ENCODE assay signal across 11 cellular contexts in the genomic region with DNA sequence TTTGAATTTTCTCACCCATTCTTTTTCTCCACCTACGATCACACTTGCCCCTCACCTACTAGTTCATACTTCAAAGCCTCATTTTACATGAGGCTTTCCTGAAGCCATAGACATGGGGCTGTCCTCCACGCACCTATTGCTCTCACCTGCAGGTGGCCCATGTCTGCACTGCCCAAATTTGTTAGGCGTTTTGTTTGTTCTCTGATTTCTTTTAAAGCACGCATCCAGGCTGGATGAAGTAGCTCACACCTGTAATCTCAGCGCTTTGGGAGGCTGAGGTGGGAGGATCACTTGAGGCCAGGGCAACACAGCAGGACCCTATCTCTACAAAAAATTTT.
A peak's percentile ranks its signal among the peaks of the same experiment; 100 is the strongest.
DNase-seq lines count a peak whose midpoint lies in the region; ATAC-seq, FAIRE-seq and TF ChIP-seq lines count a peak whose summit lies in the region.
"Had no signal": no experiment of that assay in that cellular context is flagged by ENCODE, and none has a peak within 500 bp of the region (broad histone marks: within the 10 kb centered on the region; RNA-seq: fewer than 3 reads in every experiment).

No MANE protein-coding gene starts in this region.

- dilution Hi-C loops in keratinocyte (cut with MboI; ENCODE audit: extremely low pct_ligation_motif_present, low sequenced_read_pairs), result no loop called here

- no peak for TF ChIP-seq EP300 in SK-N-SH (IDR thresholded peaks at IDR 0.05; ENCODE audit: borderline replicate concordance in 1 of 2, low read depth in 1 of 2, low read length in 1 of 2)

- H3K4me1 ChIP-seq in keratinocyte (ENCODE audit: control insufficient read depth, extremely low read depth, insufficient read depth, low read length) (no peaks in the 10 kb centered on the region), SK-N-SH (ENCODE audit: control insufficient read depth in 1 of 2, insufficient read depth in 2 of 2, low read depth in 1 of 2, low read length in 1 of 2) (no peaks in the 10 kb centered on the region; a peak in 2 of 4 replicates), A673 (ENCODE audit: insufficient read depth, low read length, poor library complexity, severe bottlenecking) (peaks cover 13% of the 10 kb centered on the region)
- H3K4me1 ChIP-seq: gastroesophageal sphincter had no signal

- peak overlapping the region; percentile 95 for H3K27ac Mint-ChIP-seq in T-helper 1 cell treated with Interleukin-12 subunit alpha and Interleukin-12 subunit beta and Interleukin-4 antibody, amounts not matched to agents 30 μg/mL and 1 μg/mL, for 36 hours

- FAIRE-seq in keratinocyte (lab: Jason Lieb, UNC), result no peak

- H3K36me3 ChIP-seq in keratinocyte (ENCODE audit: control insufficient read depth in 2 of 2, extremely low read depth in 1 of 2, insufficient read depth in 2 of 2, low read length in 2 of 2) (no peaks in the 10 kb centered on the region), SK-N-SH (replicated peaks in 1 of 2; ENCODE audit: control insufficient read depth in 1 of 2, insufficient read depth in 2 of 2, low read length in 1 of 2) (no peaks in the 10 kb centered on the region), A673 (ENCODE audit: insufficient read depth, low read length, poor library complexity, severe bottlenecking) (no peaks in the 10 kb centered on the region)
- H3K36me3 ChIP-seq: gastroesophageal sphincter had no signal

- peak overlapping the region; percentile 92 for H3K4me3 Mint-ChIP-seq in T-helper 1 cell treated with Interleukin-12 subunit alpha and Interleukin-12 subunit beta and Interleukin-4 antibody, amounts not matched to agents 30 μg/mL and 1 μg/mL, for 36 hours

- no peak overlapping the region for H2AFZ ChIP-seq in keratinocyte (ENCODE audit: control insufficient read depth, low read length)
- no peak overlapping the region for H2AFZ ChIP-seq in SK-N-SH (ENCODE audit: low read depth)

- no peak for DNase-seq in GM12864 (ENCODE audit: low read depth)
- no peak for DNase-seq in keratinocyte (ENCODE audit: low read depth, low spot score)
- DNase-seq in SK-N-SH, result no peak
- DNase-seq in A673 (ENCODE audit: low spot score), result no peak
- DNase-seq in medulla oblongata (ENCODE audit: extremely low spot score), result no peak
- DNase-seq: NCI-H1436 had no signal

- H3K4me2 ChIP-seq in keratinocyte (ENCODE audit: control insufficient read depth, extremely low read depth, insufficient read depth, low read depth, low read length) (no peak overlapping the region), SK-N-SH (no peak overlapping the region)

- ATAC-seq in GM21529 (IDR thresholded peaks at IDR 0.05; ENCODE audit: unreplicated experiment), result peak; percentile 30
- ATAC-seq in GM18873 (IDR thresholded peaks at IDR 0.05; ENCODE audit: low FRiP score, unreplicated experiment), result no peak
- ATAC-seq: gastroesophageal sphincter had no signal

- peaks cover 51% of the 10 kb centered on the region for H3K4me1 Mint-ChIP-seq in T-helper 1 cell treated with Interleukin-12 subunit alpha and Interleukin-12 subunit beta and Interleukin-4 antibody, amounts not matched to agents 30 μg/mL and 1 μg/mL, for 36 hours (ENCODE audit: low read depth)

- H3K9me3 ChIP-seq in keratinocyte (ENCODE audit: control insufficient read depth, low read depth, low read length), result no peaks in the 10 kb centered on the region
- H3K9me3 ChIP-seq in SK-N-SH, result no peaks in the 10 kb centered on the region
- no peaks in the 10 kb centered on the region for H3K9me3 ChIP-seq in A673 (ENCODE audit: low read depth, low read length, poor library complexity, severe bottlenecking)

- H4K20me1 ChIP-seq in keratinocyte (ENCODE audit: control insufficient read depth, extremely low read depth, insufficient read depth, low read length) (no peaks in the 10 kb centered on the region), SK-N-SH (ENCODE audit: insufficient read depth) (no peaks in the 10 kb centered on the region)

- BruUV-seq in A673 (replicated peaks; lab: Mats Ljungman, UMichigan), result no TSS peak

- H3K79me2 ChIP-seq in keratinocyte (ENCODE audit: control insufficient read depth, insufficient read depth, low read length) (no peaks in the 10 kb centered on the region), SK-N-SH (ENCODE audit: insufficient read depth) (no peaks in the 10 kb centered on the region)

- WGBS in SK-N-SH (ENCODE audit: low lambda C conversion rate), result 95% methylated on average over 5 of the region's 5 CpGs

- H3K27me3 ChIP-seq in keratinocyte (ENCODE audit: control insufficient read depth, extremely low read depth, insufficient read depth, low read length) (no peaks in the 10 kb centered on the region), SK-N-SH (ENCODE audit: insufficient read depth) (no peaks in the 10 kb centered on the region), A673 (replicated peaks; ENCODE audit: insufficient read depth, low read depth, low read length, poor library complexity) (no peaks in the 10 kb centered on the region)

- H3K36me3 Mint-ChIP-seq in T-helper 1 cell treated with Interleukin-12 subunit alpha and Interleukin-12 subunit beta and Interleukin-4 antibody, amounts not matched to agents 30 μg/mL and 1 μg/mL, for 36 hours (ENCODE audit: low read depth), result peaks cover 14% of the 10 kb centered on the region
- H3K36me3 Mint-ChIP-seq: brain had no signal

- POLR2A ChIA-PET in SK-N-SH (lab: Yijun Ruan, JAX), result no interaction called here
- POLR2A ChIA-PET in A673 (lab: Charles Lee; ENCODE audit: low non-redundant PET), result no interaction called here

- TF ChIP-seq RAD21 in SK-N-SH (IDR thresholded peaks at IDR 0.05; ENCODE audit: low read length), result no peak

- H3K4me3 ChIP-seq in GM12864 (ENCODE audit: low read depth, low read length), result no peak overlapping the region; the same call in 1 of the 2 replicates
- H3K4me3 ChIP-seq in keratinocyte (ENCODE audit: control insufficient read depth in 2 of 3, extremely low read depth in 1 of 3, insufficient read depth in 2 of 3, low read depth in 1 of 3, low read length in 3 of 3), result no peak overlapping the region
- H3K4me3 ChIP-seq in SK-N-SH (ENCODE audit: low read depth in 2 of 2, low read length in 1 of 2), result no peak overlapping the region
- H3K4me3 ChIP-seq in A673 (ENCODE audit: low read depth, low read length, poor library complexity, severe bottlenecking), result no peak overlapping the region
- H3K4me3 ChIP-seq: gastroesophageal sphincter had no signal

- no peaks in the 10 kb centered on the region for H3K9me1 ChIP-seq in keratinocyte (ENCODE audit: control insufficient read depth, extremely low read depth, insufficient read depth, low read length)

- no peaks in the 10 kb centered on the region for H3K9me2 ChIP-seq in SK-N-SH

- intact Hi-C loops in A673 (cut with micrococcal nuclease; ENCODE audit: unreplicated experiment), result no loop called here

- TF ChIP-seq CTCF in GM12864 (IDR thresholded peaks at IDR 0.05; ENCODE audit: low read depth, low read length, missing control alignments) (peak; percentile 15), keratinocyte (optimal IDR thresholded peaks at IDR 0.05 in 1 of 3, IDR thresholded peaks at IDR 0.05 in 1 of 3, conservative IDR thresholded peaks at IDR 0.05 in 1 of 3; ENCODE audit: extremely low read depth in 1 of 3, insufficient read depth in 2 of 3, low read length in 3 of 3) (peak in 2 of 3 experiments; percentile 16 to 20), SK-N-SH (IDR thresholded peaks at IDR 0.05) (no peak), A673 (conservative IDR thresholded peaks at IDR 0.05; ENCODE audit: low read depth, low read length) (no peak)

- H3K9ac ChIP-seq in keratinocyte (ENCODE audit: control insufficient read depth, extremely low read depth, insufficient read depth, low read length), result no peak overlapping the region
- H3K9ac ChIP-seq in SK-N-SH, result no peak overlapping the region

- H3K27ac ChIP-seq in keratinocyte (ENCODE audit: control insufficient read depth, insufficient read depth, low read length) (no peak overlapping the region), SK-N-SH (ENCODE audit: low read depth in 2 of 2, low read length in 1 of 2) (no peak overlapping the region), A673 (ENCODE audit: low read depth, low read length, poor library complexity, severe bottlenecking) (no peak overlapping the region)
- H3K27ac ChIP-seq: gastroesophageal sphincter had no signal

- peaks cover 3% of the 10 kb centered on the region for H3K9me3 Mint-ChIP-seq in T-helper 1 cell treated with Interleukin-12 subunit alpha and Interleukin-12 subunit beta and Interleukin-4 antibody, amounts not matched to agents 30 μg/mL and 1 μg/mL, for 36 hours

- CTCF ChIA-PET in SK-N-SH (lab: Yijun Ruan, JAX), result interaction anchor here (0.7 to 2.7 kb wide), 6 partner anchors 12 to 196 kb away, joined by 3 to 8 read pairs (median 3); no protein-coding TSS in a partner anchor
- CTCF ChIA-PET in A673 (lab: Charles Lee), result no interaction called here

- H3K27me3 Mint-ChIP-seq in T-helper 1 cell treated with Interleukin-12 subunit alpha and Interleukin-12 subunit beta and Interleukin-4 antibody, amounts not matched to agents 30 μg/mL and 1 μg/mL, for 36 hours (ENCODE audit: low read depth), result no peaks in the 10 kb centered on the region
- H3K27me3 Mint-ChIP-seq: brain had no signal

- H3F3A ChIP-seq in SK-N-SH (replicated peaks; ENCODE audit: insufficient read depth), result no peaks in the 10 kb centered on the region

TF ChIP-seq in SK-N-SH, 30 proteins besides CTCF, POLR2A, EP300 and RAD21 (continues in another document):
- TF ChIP-seq TCF12 (IDR thresholded peaks at IDR 0.05) (no peak), MXI1 (IDR thresholded peaks at IDR 0.05; ENCODE audit: low read depth, low read length) (no peak), MEF2A (IDR thresholded peaks at IDR 0.05; ENCODE audit: borderline replicate concordance, low read depth) (no peak), FOXJ3 (CRISPR knock-in tag; IDR thresholded peaks at IDR 0.05) (no peak), IRF3 (IDR thresholded peaks at IDR 0.05; ENCODE audit: low read depth, low read length) (no peak), PBX3 (IDR thresholded peaks at IDR 0.05) (no peak)

Comparison
In these comparisons a context has a peak if more than half of its experiments do, and no peak if none do; other contexts are left out.
1. CTCF ChIP-seq: peak in GM12864 (single experiment) and keratinocyte (2 of 3); none in SK-N-SH (single experiment) and A673 (single experiment).